2 cellular contexts compared by ENCODE assay signal in genomic region chr17:42294469-42295398, GRCh38.
A peak's percentile ranks its signal among the peaks of the same experiment; 100 is the strongest.
TF ChIP-seq lines count a peak whose summit lies in the region.

No MANE protein-coding gene starts in this region.

TF ChIP-seq in HepG2, 621 proteins besides CTCF, POLR2A, EP300 and RAD21 (continues in another document):
- TF ChIP-seq HES4 (CRISPR knock-in tag; IDR thresholded peaks at IDR 0.05; ENCODE audit: borderline replicate concordance): 0 out of 2 replicates have a peak, but pooled peaks have one; percentile 17
- TF ChIP-seq, protein P1, sequence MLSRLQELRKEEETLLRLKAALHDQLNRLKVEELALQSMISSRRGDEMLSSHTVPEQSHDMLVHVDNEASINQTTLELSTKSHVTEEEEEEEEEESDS (CRISPR knock-in tag; IDR thresholded peaks at IDR 0.05; ENCODE audit: borderline replicate concordance): no peak
- TF ChIP-seq RFXANK (CRISPR knock-in tag; IDR thresholded peaks at IDR 0.05): no peak
- no peak for TF ChIP-seq ZEB1 (IDR thresholded peaks at IDR 0.05; ENCODE audit: insufficient replicate concordance, low read depth)
- no peak for TF ChIP-seq DBP (CRISPR knock-in tag; IDR thresholded peaks at IDR 0.05; ENCODE audit: not compliant biosample characterization)
- TF ChIP-seq, protein P2, sequence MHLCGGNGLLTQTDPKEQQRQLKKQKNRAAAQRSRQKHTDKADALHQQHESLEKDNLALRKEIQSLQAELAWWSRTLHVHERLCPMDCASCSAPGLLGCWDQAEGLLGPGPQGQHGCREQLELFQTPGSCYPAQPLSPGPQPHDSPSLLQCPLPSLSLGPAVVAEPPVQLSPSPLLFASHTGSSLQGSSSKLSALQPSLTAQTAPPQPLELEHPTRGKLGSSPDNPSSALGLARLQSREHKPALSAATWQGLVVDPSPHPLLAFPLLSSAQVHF (CRISPR knock-in tag; IDR thresholded peaks at IDR 0.05): no peak
- TF ChIP-seq MTF1 (CRISPR knock-in tag; IDR thresholded peaks at IDR 0.05): no peak
- no peak for TF ChIP-seq ZNF367 (CRISPR knock-in tag; IDR thresholded peaks at IDR 0.05; ENCODE audit: borderline replicate concordance)
- peak in 1 of 2 experiments; percentile 55; a peak in 1 of 4 replicates for TF ChIP-seq MAFK (conservative IDR thresholded peaks at IDR 0.05 in 1 of 2, IDR thresholded peaks at IDR 0.05 in 1 of 2; ENCODE audit: low read length in 2 of 2)
- no peak for TF ChIP-seq PTBP1 (IDR thresholded peaks at IDR 0.05; ENCODE audit: low read depth, low read length, poor library complexity, severe bottlenecking)
- peak; percentile 68 for TF ChIP-seq CEBPB (IDR thresholded peaks at IDR 0.05; ENCODE audit: borderline replicate concordance, low read depth, low read length)
- no peak for TF ChIP-seq MIXL1 (CRISPR knock-in tag; IDR thresholded peaks at IDR 0.05)
- TF ChIP-seq ZNF674 (CRISPR knock-in tag; IDR thresholded peaks at IDR 0.05; ENCODE audit: low read depth): no peak
- peak; percentile 63 for TF ChIP-seq CEBPG (CRISPR knock-in tag; IDR thresholded peaks at IDR 0.05)
- TF ChIP-seq ATAD3A (CRISPR knock-in tag; IDR thresholded peaks at IDR 0.05): no peak
- no peak for TF ChIP-seq AGO2 (optimal IDR thresholded peaks at IDR 0.05; ENCODE audit: low read depth, low read length)
- no peak for TF ChIP-seq ZNF614 (CRISPR knock-in tag; IDR thresholded peaks at IDR 0.05; ENCODE audit: borderline replicate concordance)
- no peak for TF ChIP-seq ZNF143 (CRISPR knock-in tag; IDR thresholded peaks at IDR 0.05)
- TF ChIP-seq ZNF430 (CRISPR knock-in tag; IDR thresholded peaks at IDR 0.05): no peak
- TF ChIP-seq, protein P3, sequence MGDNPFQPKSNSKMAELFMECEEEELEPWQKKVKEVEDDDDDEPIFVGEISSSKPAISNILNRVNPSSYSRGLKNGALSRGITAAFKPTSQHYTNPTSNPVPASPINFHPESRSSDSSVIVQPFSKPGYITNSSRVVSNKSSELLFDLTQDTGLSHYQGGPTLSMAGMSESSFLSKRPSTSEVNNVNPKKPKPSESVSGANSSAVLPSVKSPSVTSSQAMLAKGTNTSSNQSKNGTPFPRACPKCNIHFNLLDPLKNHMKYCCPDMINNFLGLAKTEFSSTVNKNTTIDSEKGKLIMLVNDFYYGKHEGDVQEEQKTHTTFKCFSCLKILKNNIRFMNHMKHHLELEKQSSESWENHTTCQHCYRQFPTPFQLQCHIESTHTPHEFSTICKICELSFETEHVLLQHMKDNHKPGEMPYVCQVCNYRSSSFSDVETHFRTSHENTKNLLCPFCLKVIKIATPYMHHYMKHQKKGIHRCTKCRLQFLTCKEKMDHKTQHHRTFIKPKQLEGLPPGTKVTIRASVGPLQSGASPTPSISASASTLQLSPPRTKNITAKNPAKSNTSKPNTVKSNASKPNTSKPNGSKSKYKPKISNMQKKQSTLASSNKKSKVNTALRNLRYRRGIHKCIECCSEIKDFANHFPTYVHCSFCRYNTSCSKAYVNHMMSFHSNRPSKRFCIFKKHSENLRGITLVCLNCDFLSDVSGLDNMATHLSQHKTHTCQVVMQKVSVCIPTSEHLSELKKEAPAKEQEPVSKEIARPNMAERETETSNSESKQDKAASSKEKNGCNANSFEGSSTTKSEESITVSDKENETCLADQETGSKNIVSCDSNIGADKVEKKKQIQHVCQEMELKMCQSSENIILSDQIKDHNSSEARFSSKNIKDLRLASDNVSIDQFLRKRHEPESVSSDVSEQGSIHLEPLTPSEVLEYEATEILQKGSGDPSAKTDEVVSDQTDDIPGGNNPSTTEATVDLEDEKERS (CRISPR knock-in tag; IDR thresholded peaks at IDR 0.05): no peak
- TF ChIP-seq KDM2A (CRISPR knock-in tag; IDR thresholded peaks at IDR 0.05; ENCODE audit: borderline replicate concordance, low read depth): no peak
- TF ChIP-seq, protein P4, sequence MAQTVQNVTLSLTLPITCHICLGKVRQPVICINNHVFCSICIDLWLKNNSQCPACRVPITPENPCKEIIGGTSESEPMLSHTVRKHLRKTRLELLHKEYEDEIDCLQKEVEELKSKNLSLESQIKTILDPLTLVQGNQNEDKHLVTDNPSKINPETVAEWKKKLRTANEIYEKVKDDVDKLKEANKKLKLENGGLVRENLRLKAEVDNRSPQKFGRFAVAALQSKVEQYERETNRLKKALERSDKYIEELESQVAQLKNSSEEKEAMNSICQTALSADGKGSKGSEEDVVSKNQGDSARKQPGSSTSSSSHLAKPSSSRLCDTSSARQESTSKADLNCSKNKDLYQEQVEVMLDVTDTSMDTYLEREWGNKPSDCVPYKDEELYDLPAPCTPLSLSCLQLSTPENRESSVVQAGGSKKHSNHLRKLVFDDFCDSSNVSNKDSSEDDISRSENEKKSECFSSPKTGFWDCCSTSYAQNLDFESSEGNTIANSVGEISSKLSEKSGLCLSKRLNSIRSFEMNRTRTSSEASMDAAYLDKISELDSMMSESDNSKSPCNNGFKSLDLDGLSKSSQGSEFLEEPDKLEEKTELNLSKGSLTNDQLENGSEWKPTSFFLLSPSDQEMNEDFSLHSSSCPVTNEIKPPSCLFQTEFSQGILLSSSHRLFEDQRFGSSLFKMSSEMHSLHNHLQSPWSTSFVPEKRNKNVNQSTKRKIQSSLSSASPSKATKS (CRISPR knock-in tag; IDR thresholded peaks at IDR 0.05): no peak
- no peak for TF ChIP-seq MED1 (CRISPR knock-in tag; IDR thresholded peaks at IDR 0.05)
- TF ChIP-seq ZNF337 (CRISPR knock-in tag; IDR thresholded peaks at IDR 0.05; ENCODE audit: borderline replicate concordance, low read depth): no peak
- no peak for TF ChIP-seq ZMAT3 (CRISPR knock-in tag; conservative IDR thresholded peaks at IDR 0.05)
- TF ChIP-seq ZNF580 (CRISPR knock-in tag; IDR thresholded peaks at IDR 0.05; ENCODE audit: borderline replicate concordance, low read depth): no peak
- TF ChIP-seq STAT5B (CRISPR knock-in tag; IDR thresholded peaks at IDR 0.05): no peak
- no peak for TF ChIP-seq CAMTA2 (CRISPR knock-in tag; IDR thresholded peaks at IDR 0.05; ENCODE audit: borderline replicate concordance)
- peak; percentile 78; the same call in 1 of the 2 replicates for TF ChIP-seq ZNF121 (CRISPR knock-in tag; IDR thresholded peaks at IDR 0.05)

TF ChIP-seq in GM23338, 12 proteins besides CTCF, POLR2A, EP300 and RAD21:
- TF ChIP-seq CREB1 (CRISPR knock-in tag; IDR thresholded peaks at IDR 0.05; ENCODE audit: low read depth) (no peak), REST (IDR thresholded peaks at IDR 0.05; ENCODE audit: unreplicated experiment) (no peak), ZNF462 (CRISPR knock-in tag; IDR thresholded peaks at IDR 0.05) (no peak), STAT1 (IDR thresholded peaks at IDR 0.05; ENCODE audit: unreplicated experiment) (no peak), ZNF331 (CRISPR knock-in tag; IDR thresholded peaks at IDR 0.05; ENCODE audit: low read depth) (no peak), POLR2AphosphoS5 (IDR thresholded peaks at IDR 0.05; ENCODE audit: low read depth) (no peak), NANOG (IDR thresholded peaks at IDR 0.05; ENCODE audit: borderline replicate concordance) (no peak), EZH2phosphoT487 (IDR thresholded peaks at IDR 0.05; ENCODE audit: unreplicated experiment) (no peak), EZH2 (IDR thresholded peaks at IDR 0.05; ENCODE audit: low read depth, unreplicated experiment) (no peak), JUNB (IDR thresholded peaks at IDR 0.05; ENCODE audit: unreplicated experiment) (no peak), ZNF114 (CRISPR knock-in tag; IDR thresholded peaks at IDR 0.05) (no peak)
- TF ChIP-seq, protein P5, sequence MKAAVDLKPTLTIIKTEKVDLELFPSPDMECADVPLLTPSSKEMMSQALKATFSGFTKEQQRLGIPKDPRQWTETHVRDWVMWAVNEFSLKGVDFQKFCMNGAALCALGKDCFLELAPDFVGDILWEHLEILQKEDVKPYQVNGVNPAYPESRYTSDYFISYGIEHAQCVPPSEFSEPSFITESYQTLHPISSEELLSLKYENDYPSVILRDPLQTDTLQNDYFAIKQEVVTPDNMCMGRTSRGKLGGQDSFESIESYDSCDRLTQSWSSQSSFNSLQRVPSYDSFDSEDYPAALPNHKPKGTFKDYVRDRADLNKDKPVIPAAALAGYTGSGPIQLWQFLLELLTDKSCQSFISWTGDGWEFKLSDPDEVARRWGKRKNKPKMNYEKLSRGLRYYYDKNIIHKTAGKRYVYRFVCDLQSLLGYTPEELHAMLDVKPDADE (IDR thresholded peaks at IDR 0.05): no peak
